ENCODE assay signal across 19 cellular contexts in the genomic region with DNA sequence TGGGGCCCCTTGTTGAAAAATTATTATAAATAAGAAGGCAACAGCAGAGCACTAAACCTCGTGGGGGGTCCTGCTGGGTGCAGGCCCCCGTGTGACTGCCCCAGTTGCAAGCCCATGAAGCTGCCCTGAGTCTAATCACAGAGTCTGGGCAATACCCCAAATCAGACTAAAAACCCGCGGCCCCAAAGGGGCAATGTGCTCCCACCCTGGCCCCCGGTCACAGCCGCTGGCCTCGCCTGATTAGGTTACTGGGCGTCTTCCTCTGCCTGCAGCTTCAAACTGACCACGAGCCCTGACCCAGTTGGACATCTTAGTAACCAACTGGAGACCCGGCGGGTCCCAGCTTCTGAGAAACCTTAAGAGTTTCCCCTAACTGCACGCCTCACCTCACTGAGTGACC. TPM values are rescaled to one million over a fixed set of nuclear protein-coding genes. Genes with fewer than 3 reads are reported as not detected.
DNase-seq lines count a peak whose midpoint lies in the region; ATAC-seq and TF ChIP-seq lines count a peak whose summit lies in the region.
"Had no signal": no experiment of that assay in that cellular context is flagged by ENCODE, and none has a peak within 500 bp of the region (broad histone marks: within the 10 kb centered on the region; RNA-seq: fewer than 3 reads in every experiment).

No MANE protein-coding gene starts in this region.

- H3K4me1 Mint-ChIP-seq in stimulated activated naive CD8-positive, alpha-beta T cell treated with anti-CD3 and anti-CD28 coated beads, Interleukin-15, Interleukin-2, amounts not matched to agents 100 ng/mL and 50 ng/mL, for 24 hours (ENCODE audit: low read depth): peaks cover 92% of the 10 kb centered on the region
- H3K4me1 Mint-ChIP-seq in stimulated activated naive CD8-positive, alpha-beta T cell treated with anti-CD3 and anti-CD28 coated beads, Interleukin-15, amount 100 ng/mL, for 72 hours: peaks cover 90% of the 10 kb centered on the region
- H3K4me1 Mint-ChIP-seq in T-cell (peaks cover 75 to 84% (median 76%) of the 10 kb centered on the region in 3 donors), nephron progenitor cell (peaks cover 44% of the 10 kb centered on the region)
- H3K4me1 Mint-ChIP-seq in activated T-helper 1 cell treated with anti-CD3 and anti-CD28 coated beads, Interleukin-12 subunit alpha, Interleukin-12 subunit beta, Interleukin-2, Interleukin-4 antibody, amounts not matched to agents 30 ng/mL and 10 ng/mL and 1 ng/mL, durations not matched to agents 14 hours and 24 hours and 36 hours (ENCODE audit: low read depth): peaks cover 57% of the 10 kb centered on the region

- ATAC-seq in stimulated activated naive CD8-positive, alpha-beta T cell treated with anti-CD3 and anti-CD28 coated beads, Interleukin-15, amount 100 ng/mL, for 72 hours: no peak
- ATAC-seq in T-cell (replicated peaks in 1 of 4) (no peak), right cardiac atrium (no peak)
- ATAC-seq: lower lobe of right lung had no signal

- H3K9me3 Mint-ChIP-seq in stimulated activated naive CD8-positive, alpha-beta T cell treated with anti-CD3 and anti-CD28 coated beads, Interleukin-15, Interleukin-2, amounts not matched to agents 100 ng/mL and 50 ng/mL, for 24 hours: no peaks in the 10 kb centered on the region
- H3K9me3 Mint-ChIP-seq in stimulated activated naive CD8-positive, alpha-beta T cell treated with anti-CD3 and anti-CD28 coated beads, Interleukin-15, amount 100 ng/mL, for 72 hours: no peaks in the 10 kb centered on the region
- peaks cover 0 to 4% (median 0%) of the 10 kb centered on the region in 3 donors for H3K9me3 Mint-ChIP-seq in T-cell
- H3K9me3 Mint-ChIP-seq in nephron progenitor cell: no peaks in the 10 kb centered on the region
- no peaks in the 10 kb centered on the region for H3K9me3 Mint-ChIP-seq in activated T-helper 1 cell treated with anti-CD3 and anti-CD28 coated beads, Interleukin-12 subunit alpha, Interleukin-12 subunit beta, Interleukin-2, Interleukin-4 antibody, amounts not matched to agents 30 ng/mL and 10 ng/mL and 1 ng/mL, durations not matched to agents 14 hours and 24 hours and 36 hours

- CTCF ChIA-PET in T-cell (lab: Charles Lee): interaction anchor here in 1 of 2 donors (2.3 kb wide), 1 partner anchor 15 kb away, joined by 13 read pairs; no protein-coding TSS in a partner anchor

- no peaks in the 10 kb centered on the region for H3K27me3 Mint-ChIP-seq in stimulated activated naive CD8-positive, alpha-beta T cell treated with anti-CD3 and anti-CD28 coated beads, Interleukin-15, Interleukin-2, amounts not matched to agents 100 ng/mL and 50 ng/mL, for 24 hours
- no peaks in the 10 kb centered on the region for H3K27me3 Mint-ChIP-seq in stimulated activated naive CD8-positive, alpha-beta T cell treated with anti-CD3 and anti-CD28 coated beads, Interleukin-15, amount 100 ng/mL, for 72 hours
- H3K27me3 Mint-ChIP-seq in T-cell (no peaks in the 10 kb centered on the region), nephron progenitor cell (ENCODE audit: low read depth, poor library complexity) (peaks cover 15% of the 10 kb centered on the region)
- H3K27me3 Mint-ChIP-seq in activated T-helper 1 cell treated with anti-CD3 and anti-CD28 coated beads, Interleukin-12 subunit alpha, Interleukin-12 subunit beta, Interleukin-2, Interleukin-4 antibody, amounts not matched to agents 30 ng/mL and 10 ng/mL and 1 ng/mL, durations not matched to agents 14 hours and 24 hours and 36 hours (ENCODE audit: insufficient read depth): no peaks in the 10 kb centered on the region

- no peak for TF ChIP-seq CTCF in nephron progenitor cell (IDR thresholded peaks at IDR 0.05)

- H3K27ac Mint-ChIP-seq in stimulated activated naive CD8-positive, alpha-beta T cell treated with anti-CD3 and anti-CD28 coated beads, Interleukin-15, Interleukin-2, amounts not matched to agents 100 ng/mL and 50 ng/mL, for 24 hours: peak overlapping the region; percentile 61
- peak overlapping the region in 1 of 2 donors; percentile 48 for H3K27ac Mint-ChIP-seq in stimulated activated naive CD8-positive, alpha-beta T cell treated with anti-CD3 and anti-CD28 coated beads, Interleukin-15, amount 100 ng/mL, for 72 hours
- H3K27ac Mint-ChIP-seq in T-cell: peak overlapping the region; percentile 61 to 81
- no peak overlapping the region for H3K27ac Mint-ChIP-seq in nephron progenitor cell
- no peak overlapping the region for H3K27ac Mint-ChIP-seq in activated T-helper 1 cell treated with anti-CD3 and anti-CD28 coated beads, Interleukin-12 subunit alpha, Interleukin-12 subunit beta, Interleukin-2, Interleukin-4 antibody, amounts not matched to agents 30 ng/mL and 10 ng/mL and 1 ng/mL, durations not matched to agents 14 hours and 24 hours and 36 hours

- POLR2A ChIA-PET in T-cell (lab: Charles Lee): no interaction called here

- DNase-seq in stimulated activated naive CD8-positive, alpha-beta T cell treated with anti-CD3 and anti-CD28 coated beads, Interleukin-15, amount 100 ng/mL, for 72 hours: no peak
- DNase-seq in T-cell (no peak), nephron progenitor cell (peak; percentile 6), right cardiac atrium (no peak), NCI-H2196 (lab: John Stamatoyannopoulos, UW; ENCODE audit: unreplicated experiment) (no peak)
- DNase-seq in activated T-helper 1 cell treated with anti-CD3 and anti-CD28 coated beads, Interleukin-12 subunit alpha, Interleukin-12 subunit beta, Interleukin-2, Interleukin-4 antibody, amounts not matched to agents 30 ng/mL and 10 ng/mL and 1 ng/mL, durations not matched to agents 14 hours and 24 hours and 36 hours (ENCODE audit: low spot score): no peak
- DNase-seq: cortex of kidney; HCEC 1CT; KBM-7; lower lobe of right lung; NCI-H2171 treated with DMSO at 0.1 percent for 48 hours; NCI-H526 treated with DMSO at 0.1 percent for 48 hours; occipital lobe; stimulated activated CD4-positive, alpha-beta T cell treated with anti-CD3 and anti-CD28 coated beads, Interleukin-15, amount 100 ng/mL, for 24 hours had no signal

- peaks cover 18% of the 10 kb centered on the region for H3K4me1 ChIP-seq in right cardiac atrium (ENCODE audit: control insufficient read depth, insufficient read depth, low read length)

- H3K4me3 ChIP-seq in right cardiac atrium (ENCODE audit: low read length): no peak overlapping the region
- H3K4me3 ChIP-seq: breast epithelium, lower lobe of right lung, right atrium auricular region, vagina had no signal

- H3K36me3 Mint-ChIP-seq in stimulated activated naive CD8-positive, alpha-beta T cell treated with anti-CD3 and anti-CD28 coated beads, Interleukin-15, Interleukin-2, amounts not matched to agents 100 ng/mL and 50 ng/mL, for 24 hours (ENCODE audit: low read depth): peaks cover 6% of the 10 kb centered on the region
- no peaks in the 10 kb centered on the region for H3K36me3 Mint-ChIP-seq in T-cell
- no peaks in the 10 kb centered on the region for H3K36me3 Mint-ChIP-seq in nephron progenitor cell (ENCODE audit: low read depth)
- peaks cover 3% of the 10 kb centered on the region for H3K36me3 Mint-ChIP-seq in activated T-helper 1 cell treated with anti-CD3 and anti-CD28 coated beads, Interleukin-12 subunit alpha, Interleukin-12 subunit beta, Interleukin-2, Interleukin-4 antibody, amounts not matched to agents 30 ng/mL and 10 ng/mL and 1 ng/mL, durations not matched to agents 14 hours and 24 hours and 36 hours (ENCODE audit: low read depth)

- WGBS in right cardiac atrium: 90% methylated on average over 12 of the region's 12 CpGs

- no peaks in the 10 kb centered on the region for H3K27me3 ChIP-seq in right cardiac atrium (ENCODE audit: control insufficient read depth, insufficient read depth)
- H3K27me3 ChIP-seq: breast epithelium, right atrium auricular region, vagina had no signal

- H3K27ac ChIP-seq in right cardiac atrium (ENCODE audit: low read length): no peak overlapping the region
- H3K27ac ChIP-seq: breast epithelium, lower lobe of right lung, right atrium auricular region, vagina had no signal

- peak overlapping the region; percentile 77 for H3K4me3 Mint-ChIP-seq in stimulated activated naive CD8-positive, alpha-beta T cell treated with anti-CD3 and anti-CD28 coated beads, Interleukin-15, Interleukin-2, amounts not matched to agents 100 ng/mL and 50 ng/mL, for 24 hours
- H3K4me3 Mint-ChIP-seq in stimulated activated naive CD8-positive, alpha-beta T cell treated with anti-CD3 and anti-CD28 coated beads, Interleukin-15, amount 100 ng/mL, for 72 hours: peak overlapping the region in 1 of 2 donors; percentile 52
- peak overlapping the region; percentile 68 to 79 (median 77) for H3K4me3 Mint-ChIP-seq in T-cell
- H3K4me3 Mint-ChIP-seq in nephron progenitor cell: no peak overlapping the region
- H3K4me3 Mint-ChIP-seq in activated T-helper 1 cell treated with anti-CD3 and anti-CD28 coated beads, Interleukin-12 subunit alpha, Interleukin-12 subunit beta, Interleukin-2, Interleukin-4 antibody, amounts not matched to agents 30 ng/mL and 10 ng/mL and 1 ng/mL, durations not matched to agents 14 hours and 24 hours and 36 hours: no peak overlapping the region

- no peaks in the 10 kb centered on the region for H3K9me3 ChIP-seq in right cardiac atrium (ENCODE audit: control insufficient read depth, low read length)
- H3K9me3 ChIP-seq: breast epithelium, lower lobe of right lung, right atrium auricular region, vagina had no signal

- intact Hi-C loops in right cardiac atrium (cut with DNase I): no loop called here
- intact Hi-C loops in activated T-helper 1 cell treated with anti-CD3 and anti-CD28 coated beads, Interleukin-12 subunit alpha, Interleukin-12 subunit beta, Interleukin-2, Interleukin-4 antibody, amounts not matched to agents 30 ng/mL and 10 ng/mL and 1 ng/mL, durations not matched to agents 14 hours and 24 hours and 36 hours (cut with micrococcal nuclease): no loop called here

RNA-seq across cellular contexts. Expression of a gene that starts 1.6 kb away (rescaled TPM):
- total RNA-seq in T-cell: 10 to 100 TPM in 1 of 5 donors, 1 to 10 TPM in 4; 4.7 to 10.6 (median 6.3) TPM
- total RNA-seq in right cardiac atrium: not detected
- polyA plus RNA-seq in right cardiac atrium: 0.34 TPM
- 5.1 and 5.5 TPM in 2 replicates for total RNA-seq in activated T-helper 1 cell treated with anti-CD3 and anti-CD28 coated beads, Interleukin-12 subunit alpha, Interleukin-12 subunit beta, Interleukin-2, Interleukin-4 antibody, amounts not matched to agents 30 ng/mL and 10 ng/mL and 1 ng/mL, durations not matched to agents 14 hours and 24 hours and 36 hours
- total RNA-seq: breast epithelium, occipital lobe, temporal lobe, vagina had no signal

RNA-seq across cellular contexts. Expression of a gene that starts 40.4 kb away (rescaled TPM):
- total RNA-seq in T-cell (100 to 1,000 TPM; 229 to 331 (median 308) TPM), right cardiac atrium (10 to 100 TPM; 44.0 to 76.7 (median 54.6) TPM)
- polyA plus RNA-seq in right cardiac atrium: 29.9 TPM
- total RNA-seq in activated T-helper 1 cell treated with anti-CD3 and anti-CD28 coated beads, Interleukin-12 subunit alpha, Interleukin-12 subunit beta, Interleukin-2, Interleukin-4 antibody, amounts not matched to agents 30 ng/mL and 10 ng/mL and 1 ng/mL, durations not matched to agents 14 hours and 24 hours and 36 hours: 27.3 and 32.4 TPM in 2 replicates

Comparison
In these comparisons a context has a peak if more than half of its experiments do, and no peak if none do; other contexts are left out.
1. H3K27ac Mint-ChIP-seq: peak in stimulated activated naive CD8-positive, alpha-beta T cell treated with anti-CD3 and anti-CD28 coated beads, Interleukin-15, Interleukin-2, amounts not matched to agents 100 ng/mL and 50 ng/mL, for 24 hours (single experiment) and T-cell (2 of 2); none in nephron progenitor cell (single experiment) and activated T-helper 1 cell treated with anti-CD3 and anti-CD28 coated beads, Interleukin-12 subunit alpha, Interleukin-12 subunit beta, Interleukin-2, Interleukin-4 antibody, amounts not matched to agents 30 ng/mL and 10 ng/mL and 1 ng/mL, durations not matched to agents 14 hours and 24 hours and 36 hours (single experiment).
2. H3K4me3 Mint-ChIP-seq: peak in stimulated activated naive CD8-positive, alpha-beta T cell treated with anti-CD3 and anti-CD28 coated beads, Interleukin-15, Interleukin-2, amounts not matched to agents 100 ng/mL and 50 ng/mL, for 24 hours (single experiment) and T-cell (3 of 3); none in nephron progenitor cell (single experiment) and activated T-helper 1 cell treated with anti-CD3 and anti-CD28 coated beads, Interleukin-12 subunit alpha, Interleukin-12 subunit beta, Interleukin-2, Interleukin-4 antibody, amounts not matched to agents 30 ng/mL and 10 ng/mL and 1 ng/mL, durations not matched to agents 14 hours and 24 hours and 36 hours (single experiment).